Comparison of ENCODE assay signal across 8 cellular contexts in the genomic region with DNA sequence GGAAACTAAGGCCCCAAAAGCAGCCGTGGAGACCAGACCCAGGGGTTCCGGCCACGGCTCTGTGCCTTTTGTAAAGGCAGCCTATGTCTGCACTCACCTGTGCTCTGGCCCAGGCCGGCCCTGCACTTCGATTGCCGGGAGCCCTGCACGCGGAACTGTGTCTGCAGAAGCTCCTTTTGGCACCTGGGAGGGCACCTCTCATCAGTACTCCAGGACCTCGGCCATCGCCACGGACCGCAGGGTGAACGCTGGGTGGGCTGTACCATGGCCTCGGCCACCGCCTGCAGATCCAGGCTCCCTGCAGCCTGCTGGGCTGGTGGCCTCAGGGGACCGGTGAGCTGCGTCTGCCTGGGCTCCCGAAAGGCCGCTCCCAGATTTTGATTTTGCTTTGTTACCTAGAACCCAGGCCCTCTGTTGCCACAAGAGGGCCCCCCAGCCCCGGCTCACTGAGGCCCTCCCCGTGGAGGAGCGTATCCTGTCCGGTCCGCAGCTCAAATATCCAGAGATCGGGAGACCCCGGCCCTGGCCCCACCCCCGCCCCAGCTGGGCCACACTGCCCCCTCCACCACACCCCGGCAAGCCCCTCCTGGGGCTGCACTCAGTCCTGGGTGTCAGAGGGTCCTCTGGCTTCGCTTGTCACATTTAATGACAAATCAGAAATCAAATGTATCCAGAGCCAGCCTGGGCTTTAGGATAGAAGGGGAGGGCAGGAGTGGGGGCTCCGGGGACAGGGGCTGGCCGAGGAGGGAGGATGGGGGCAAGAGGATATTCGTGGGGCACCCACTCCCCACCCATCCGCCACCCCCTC.
DNase-seq lines count a peak whose midpoint lies in the region; ATAC-seq and TF ChIP-seq lines count a peak whose summit lies in the region.

No MANE protein-coding gene starts in this region.

- H3K27me3 Mint-ChIP-seq in glutamatergic neuron (ENCODE audit: unreplicated experiment) = peaks cover 2% of the 10 kb centered on the region

- H3K27me3 ChIP-seq in Karpas-422 (ENCODE audit: low read length) (no peaks in the 10 kb centered on the region), upper lobe of left lung (no peaks in the 10 kb centered on the region)

- H3K9me3 Mint-ChIP-seq in glutamatergic neuron (ENCODE audit: unreplicated experiment) = peaks cover 10% of the 10 kb centered on the region

- H3K27ac Mint-ChIP-seq in glutamatergic neuron (ENCODE audit: unreplicated experiment) = no peak overlapping the region

- no peaks in the 10 kb centered on the region for H3K4me1 ChIP-seq in Karpas-422 (ENCODE audit: low read length)
- peaks cover 6 to 10% (median 9%) of the 10 kb centered on the region in 4 donors for H3K4me1 ChIP-seq in upper lobe of left lung

- H3K4me1 Mint-ChIP-seq in glutamatergic neuron (ENCODE audit: low read depth, unreplicated experiment) = peaks cover 2% of the 10 kb centered on the region

- no peak overlapping the region for H3K4me3 Mint-ChIP-seq in glutamatergic neuron (ENCODE audit: unreplicated experiment)

- no peak overlapping the region for H3K9ac ChIP-seq in Karpas-422 (ENCODE audit: low read length)

- TF ChIP-seq CTCF in RWPE1 (conservative IDR thresholded peaks at IDR 0.05; ENCODE audit: low read depth) (peak; percentile 76), glutamatergic neuron (IDR thresholded peaks at IDR 0.05; ENCODE audit: partially characterized antibody, unreplicated experiment) (peak; percentile 60), upper lobe of left lung (IDR thresholded peaks at IDR 0.05) (peak; percentile 64 to 79 (median 68))

- H3K79me2 ChIP-seq in Karpas-422 (ENCODE audit: low read length) = no peaks in the 10 kb centered on the region

- no peak overlapping the region for H3K27ac ChIP-seq in Karpas-422 (ENCODE audit: low read length)
- no peak overlapping the region for H3K27ac ChIP-seq in RWPE1
- H3K27ac ChIP-seq in upper lobe of left lung = no peak overlapping the region

- POLR2A ChIA-PET in RWPE1 (lab: Yijun Ruan, JAX; ENCODE audit: low non-redundant PET) = no interaction called here

- H3K4me2 ChIP-seq in Karpas-422 (ENCODE audit: low read depth, low read length, poor library complexity, severe bottlenecking) = no peak overlapping the region

- DNase-seq in D341Med (ENCODE audit: low spot score) (peak; percentile 95), Karpas-422 (peak; percentile 84), RWPE1 (ENCODE audit: low spot score) (peak; percentile 92), glutamatergic neuron (peak; percentile 86), pons (ENCODE audit: low spot score) (peak; percentile 54), upper lobe of left lung (peak; percentile 65 to 90)
- peak in 3 of 4 experiments; percentile 40 to 62 (median 55) for DNase-seq in activated naive CD4-positive, alpha-beta T cell (lab: John Stamatoyannopoulos, UW)

- WGBS in upper lobe of left lung, 2 donors = 39 to 59% methylated on average over 15 to 28 of the region's 33 CpGs

- H3K36me3 ChIP-seq in Karpas-422 (ENCODE audit: insufficient read depth, low read length) (no peaks in the 10 kb centered on the region), upper lobe of left lung (no peaks in the 10 kb centered on the region)

- no peak overlapping the region for H2AFZ ChIP-seq in Karpas-422 (ENCODE audit: low read length)

- TF ChIP-seq EP300 in upper lobe of left lung (IDR thresholded peaks at IDR 0.05) = no peak

- no peaks in the 10 kb centered on the region for H3K9me3 ChIP-seq in Karpas-422 (ENCODE audit: low read length)
- no peaks in the 10 kb centered on the region for H3K9me3 ChIP-seq in upper lobe of left lung

- H3K4me3 ChIP-seq in Karpas-422 (ENCODE audit: low read length) (no peak overlapping the region), upper lobe of left lung (peak overlapping the region in 1 of 4 donors; percentile 3)

- H3K36me3 Mint-ChIP-seq in glutamatergic neuron (ENCODE audit: unreplicated experiment) = peaks cover 14% of the 10 kb centered on the region

- peak; percentile 86 for ATAC-seq in upper lobe of left lung (ENCODE audit: low FRiP score in 2 of 2)
- ATAC-seq in GM19467 (IDR thresholded peaks at IDR 0.05; ENCODE audit: unreplicated experiment) = no peak

- CTCF ChIA-PET in RWPE1 (lab: Yijun Ruan, JAX) = interaction anchor here (0.5 to 1.8 kb wide), 24 partner anchors 9 to 276 kb away, joined by 3 to 11 read pairs (median 4); a partner anchor contains a TSS

- H4K20me1 ChIP-seq in Karpas-422 (ENCODE audit: insufficient read depth, low read depth, low read length) = no peaks in the 10 kb centered on the region

- no peak for TF ChIP-seq POLR2A in upper lobe of left lung (IDR thresholded peaks at IDR 0.05)

- no peaks in the 10 kb centered on the region for H3K9me2 ChIP-seq in Karpas-422 (replicated peaks; ENCODE audit: insufficient read depth, low read length)
